Comparison of ENCODE assay signal across 6 cellular contexts in the genomic region with DNA sequence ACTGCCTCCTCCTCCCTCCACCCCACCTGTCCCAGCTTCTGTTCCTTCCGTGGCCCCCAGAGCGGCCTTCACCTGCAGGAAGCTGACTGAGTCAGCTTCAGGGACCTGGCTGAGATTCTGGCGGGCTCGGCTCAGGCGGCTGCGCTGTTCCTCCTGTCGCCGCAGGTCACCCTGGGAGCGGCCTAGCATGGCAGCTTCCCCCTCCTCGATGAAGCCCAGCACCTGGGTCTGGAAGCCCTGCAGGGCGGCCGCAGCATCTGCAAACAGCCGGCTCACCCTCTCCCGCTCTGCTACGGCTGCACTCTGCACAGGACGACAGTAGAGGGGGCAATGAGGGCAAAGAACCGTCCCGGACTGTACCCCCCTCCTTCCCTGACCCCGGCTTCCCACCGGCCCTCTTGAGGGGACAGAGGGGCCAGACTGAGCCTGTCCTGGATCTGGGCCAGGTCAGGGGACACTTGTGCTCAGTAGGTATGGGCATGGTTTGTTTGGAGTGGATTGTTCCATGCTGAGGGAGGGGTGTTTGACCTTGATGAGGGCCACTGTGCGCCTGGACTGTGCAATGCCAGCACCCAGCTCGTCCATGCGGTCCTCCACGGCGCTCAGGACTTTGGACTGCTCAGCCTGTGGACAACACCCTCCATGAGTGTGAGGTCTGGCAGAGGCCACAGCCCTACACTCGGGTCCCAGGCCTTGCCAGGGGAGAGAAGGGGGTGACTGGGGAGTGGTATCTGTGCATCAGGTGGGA. TPM values are rescaled to one million over a fixed set of nuclear protein-coding genes. Genes with fewer than 3 reads are reported as not detected.
DNase-seq lines count a peak whose midpoint lies in the region; ATAC-seq and TF ChIP-seq lines count a peak whose summit lies in the region.

No MANE protein-coding gene starts in this region.

- ATAC-seq in upper lobe of left lung (ENCODE audit: low FRiP score in 2 of 2): peak in 1 of 2 donors; percentile 24

- peaks cover 49 to 66% (median 58%) of the 10 kb centered on the region in 4 donors for H3K4me1 ChIP-seq in upper lobe of left lung

- no peaks in the 10 kb centered on the region for H3K9me3 ChIP-seq in upper lobe of left lung

- peak overlapping the region; percentile 91 to 95 (median 94) for H3K27ac ChIP-seq in upper lobe of left lung

- H3K4me3 ChIP-seq in AG09309 (ENCODE audit: control insufficient read depth, low read depth, low read length): peak overlapping the region; percentile 52
- peak overlapping the region; percentile 81 for H3K4me3 ChIP-seq in lower leg skin (ENCODE audit: low read depth, poor library complexity, severe bottlenecking)
- H3K4me3 ChIP-seq in upper lobe of left lung: peak overlapping the region; percentile 20 to 80 (median 70)

- H3K27me3 ChIP-seq in upper lobe of left lung: peaks cover 0 to 3% (median 0%) of the 10 kb centered on the region in 4 donors

- intact Hi-C loops in lower leg skin (cut with DNase I; ENCODE audit: low total_unique reads): no loop called here

- 11 to 13% methylated on average over 22 to 24 of the region's 26 CpGs for WGBS in lower leg skin, 2 donors
- WGBS in upper lobe of left lung, 2 donors: 20 to 37% methylated on average over 2 to 11 of the region's 26 CpGs

- DNase-seq in AG09309 (ENCODE audit: low read depth): no peak
- DNase-seq in NCI-H2081 (lab: John Stamatoyannopoulos, UW): peak; percentile 93 to 97
- peak; percentile 62 for DNase-seq in activated gamma-delta T cell treated with anti-CD3 and anti-CD28 coated beads, Interleukin-2, amount 50 U/mL, for 16 hours (ENCODE audit: low read depth)
- DNase-seq in lower leg skin (ENCODE audit: low spot score in 2 of 2): peak in 1 of 2 donors; percentile 92
- peak; percentile 78 to 87 for DNase-seq in upper lobe of left lung
- no peak for DNase-seq in NCI-H1694 treated with DMSO at 0.1 percent for 48 hours (lab: John Stamatoyannopoulos, UW)

- no peak for TF ChIP-seq EP300 in upper lobe of left lung (IDR thresholded peaks at IDR 0.05)

- H3K36me3 ChIP-seq in upper lobe of left lung: peaks cover 0 to 24% (median 10%) of the 10 kb centered on the region in 4 donors

- TF ChIP-seq CTCF in AG09309 (IDR thresholded peaks at IDR 0.05; ENCODE audit: control insufficient read depth, insufficient read depth, low read depth, low read length, missing control alignments) (no peak), lower leg skin (IDR thresholded peaks at IDR 0.05) (peak in 1 of 3 donors; percentile 70), upper lobe of left lung (IDR thresholded peaks at IDR 0.05) (peak in 3 of 6 experiments; percentile 21 to 32 (median 23))

- TF ChIP-seq POLR2A in lower leg skin (IDR thresholded peaks at IDR 0.05) (no peak), upper lobe of left lung (IDR thresholded peaks at IDR 0.05) (peak in 1 of 4 donors; percentile 46)

RNA-seq across cellular contexts. Expression of a gene that starts 2.0 kb away (rescaled TPM):
- 10 to 100 TPM; 33.2 to 62.5 (median 41.5) TPM for total RNA-seq in lower leg skin
- total RNA-seq in upper lobe of left lung: 10 to 100 TPM; 20.1 to 55.6 (median 33.3) TPM

RNA-seq across cellular contexts. Expression of a gene that starts 20.4 kb away (rescaled TPM):
- total RNA-seq in lower leg skin (10 to 100 TPM; 23.1 to 36.3 (median 32.2) TPM), upper lobe of left lung (10 to 100 TPM; 23.4 to 35.1 (median 28.2) TPM)

RNA-seq across cellular contexts. Expression of a gene that starts 21.2 kb away (rescaled TPM):
- 100 to 1,000 TPM in 2 of 4 donors, 10 to 100 TPM in 2; 74.2 to 149 (median 93.8) TPM for total RNA-seq in lower leg skin
- total RNA-seq in upper lobe of left lung: 100 to 1,000 TPM in 2 of 6 donors, 10 to 100 TPM in 4; 70.1 to 183 (median 87.8) TPM

RNA-seq across cellular contexts. Expression of a gene that starts 28.3 kb away (rescaled TPM):
- total RNA-seq in lower leg skin: 10 to 100 TPM; 36.5 to 64.7 (median 49.0) TPM
- 100 to 1,000 TPM in 1 of 6 donors, 10 to 100 TPM in 5; 35.4 to 115 (median 77.0) TPM for total RNA-seq in upper lobe of left lung

RNA-seq across cellular contexts. Expression of a gene that starts 32.2 kb away (rescaled TPM):
- 1 to 10 TPM; 5.0 to 9.1 (median 7.6) TPM for total RNA-seq in lower leg skin
- total RNA-seq in upper lobe of left lung: 100 to 1,000 TPM in 4 of 6 donors, 10 to 100 TPM in 2; 38.0 to 243 (median 123) TPM

Comparison
In these comparisons a context has a peak if more than half of its experiments do, and no peak if none do; other contexts are left out.
1. DNase-seq: peak in NCI-H2081 (2 of 2), activated gamma-delta T cell treated with anti-CD3 and anti-CD28 coated beads, Interleukin-2, amount 50 U/mL, for 16 hours (single experiment) and upper lobe of left lung (2 of 2); none in AG09309 (single experiment) and NCI-H1694 treated with DMSO at 0.1 percent for 48 hours (single experiment).
2. Peak in every context shown above with its lines, with median percentiles within 50 percentile points of each other: H3K4me3 ChIP-seq.